ENCODE assay signal across 10 cellular contexts in genomic region chr12:22709292-22709691, GRCh38.
DNase-seq lines count a peak whose midpoint lies in the region; ATAC-seq and TF ChIP-seq lines count a peak whose summit lies in the region.
"Had no signal": no experiment of that assay in that cellular context is flagged by ENCODE, and none has a peak within 500 bp of the region (broad histone marks: within the 10 kb centered on the region; RNA-seq: fewer than 3 reads in every experiment).

No MANE protein-coding gene starts in this region.

- in situ Hi-C loops in Panc1 (cut with HindIII; ENCODE audit: low pct_unique_long_range_greater_than_20kb, low sequenced_read_pairs), result no loop called here

- intact Hi-C loops in A673 (cut with micrococcal nuclease; ENCODE audit: unreplicated experiment), result no loop called here
- intact Hi-C loops in Panc1 (cut with micrococcal nuclease; ENCODE audit: unreplicated experiment), result no loop called here

- no peaks in the 10 kb centered on the region for H3K27me3 ChIP-seq in A673 (replicated peaks; ENCODE audit: insufficient read depth, low read depth, low read length, poor library complexity)
- no peaks in the 10 kb centered on the region for H3K27me3 ChIP-seq in Panc1 (ENCODE audit: control insufficient read depth, insufficient read depth, low read length)

- BruUV-seq in A673 (replicated peaks; lab: Mats Ljungman, UMichigan) (no TSS peak), Panc1 (replicated peaks; lab: Mats Ljungman, UMichigan) (no TSS peak)

- peaks cover 19% of the 10 kb centered on the region for H3K27me3 Mint-ChIP-seq in activated T-cell treated with anti-CD3 and anti-CD28 coated beads, Interleukin-2, amount 50 U/mL, for 72 hours (ENCODE audit: low read depth)
- H3K27me3 Mint-ChIP-seq: dendritic cell treated with granulocyte-macrophage colony-stimulating factor and Interleukin-4, amounts not matched to agents 40 ng/mL and 50 ng/mL, for 4 days; stimulated activated naive CD8-positive, alpha-beta T cell treated with anti-CD3 and anti-CD28 coated beads, Interleukin-15, Interleukin-2, amounts not matched to agents 100 ng/mL and 50 ng/mL, for 24 hours had no signal

- H3K9me3 ChIP-seq in A673 (ENCODE audit: low read depth, low read length, poor library complexity, severe bottlenecking), result no peaks in the 10 kb centered on the region
- no peaks in the 10 kb centered on the region for H3K9me3 ChIP-seq in Panc1 (ENCODE audit: control insufficient read depth, insufficient read depth, low read depth, low read length)

- POLR2A ChIA-PET in A673 (lab: Charles Lee; ENCODE audit: low non-redundant PET), result no interaction called here
- POLR2A ChIA-PET in Panc1 (lab: Charles Lee), result no interaction called here

- peak; percentile 32 for DNase-seq in A673 (ENCODE audit: low spot score)
- DNase-seq in HS-27A (ENCODE audit: low read depth), result peak; percentile 17
- no peak for DNase-seq in Panc1 (ENCODE audit: low read depth, low spot score)
- DNase-seq in iPS-NIHi7 (ENCODE audit: extremely low spot score), result peak; percentile 63
- no peak for DNase-seq in putamen (ENCODE audit: low spot score)
- DNase-seq in activated T-cell treated with anti-CD3 and anti-CD28 coated beads, Interleukin-2, amount 50 U/mL, for 72 hours, result no peak
- no peak for DNase-seq in NK-92 treated with Interleukin-12 subunit alpha and Interleukin-12 subunit beta, amount 100 ng/mL, for 24 hours (lab: John Stamatoyannopoulos, UW)

- no peak overlapping the region for H3K4me3 Mint-ChIP-seq in activated T-cell treated with anti-CD3 and anti-CD28 coated beads, Interleukin-2, amount 50 U/mL, for 72 hours
- H3K4me3 Mint-ChIP-seq: dendritic cell treated with granulocyte-macrophage colony-stimulating factor and Interleukin-4, amounts not matched to agents 40 ng/mL and 50 ng/mL, for 4 days; stimulated activated naive CD8-positive, alpha-beta T cell treated with anti-CD3 and anti-CD28 coated beads, Interleukin-15, Interleukin-2, amounts not matched to agents 100 ng/mL and 50 ng/mL, for 24 hours had no signal

- TF ChIP-seq CTCF in A673 (conservative IDR thresholded peaks at IDR 0.05; ENCODE audit: low read depth, low read length) (peak; percentile 50), Panc1 (IDR thresholded peaks at IDR 0.05) (peak; percentile 35; the same call in 1 of the 2 replicates)

- no peaks in the 10 kb centered on the region for H3K4me1 ChIP-seq in A673 (ENCODE audit: insufficient read depth, low read length, poor library complexity, severe bottlenecking)
- no peaks in the 10 kb centered on the region for H3K4me1 ChIP-seq in Panc1 (ENCODE audit: control insufficient read depth, insufficient read depth, low read length)

- ATAC-seq in GM18519 (IDR thresholded peaks at IDR 0.05; ENCODE audit: low FRiP score, unreplicated experiment), result peak; percentile 86
- no peak for ATAC-seq in Panc1
- no peak for ATAC-seq in activated T-cell treated with anti-CD3 and anti-CD28 coated beads, Interleukin-2, amount 50 U/mL, for 72 hours (replicated peaks in 1 of 2)

- H3K27ac ChIP-seq in A673 (ENCODE audit: low read depth, low read length, poor library complexity, severe bottlenecking) (no peak overlapping the region), Panc1 (ENCODE audit: low read length) (no peak overlapping the region)

- H3K36me3 ChIP-seq in A673 (ENCODE audit: insufficient read depth, low read length, poor library complexity, severe bottlenecking), result no peaks in the 10 kb centered on the region
- H3K36me3 ChIP-seq in Panc1 (ENCODE audit: control insufficient read depth, insufficient read depth, low read length), result no peaks in the 10 kb centered on the region

- H3K36me3 Mint-ChIP-seq in activated T-cell treated with anti-CD3 and anti-CD28 coated beads, Interleukin-2, amount 50 U/mL, for 72 hours (ENCODE audit: insufficient read depth in 2 of 2), result no peaks in the 10 kb centered on the region

- no peaks in the 10 kb centered on the region for H3K4me1 Mint-ChIP-seq in activated T-cell treated with anti-CD3 and anti-CD28 coated beads, Interleukin-2, amount 50 U/mL, for 72 hours (ENCODE audit: low read depth)

- H3K4me3 ChIP-seq in A673 (ENCODE audit: low read depth, low read length, poor library complexity, severe bottlenecking), result no peak overlapping the region
- H3K4me3 ChIP-seq in Panc1 (ENCODE audit: low read depth in 2 of 2, low read length in 2 of 2), result no peak overlapping the region

- no peaks in the 10 kb centered on the region for H3K9me3 Mint-ChIP-seq in activated T-cell treated with anti-CD3 and anti-CD28 coated beads, Interleukin-2, amount 50 U/mL, for 72 hours
- H3K9me3 Mint-ChIP-seq: dendritic cell treated with granulocyte-macrophage colony-stimulating factor and Interleukin-4, amounts not matched to agents 40 ng/mL and 50 ng/mL, for 4 days; stimulated activated naive CD8-positive, alpha-beta T cell treated with anti-CD3 and anti-CD28 coated beads, Interleukin-15, Interleukin-2, amounts not matched to agents 100 ng/mL and 50 ng/mL, for 24 hours had no signal

- CTCF ChIA-PET in A673 (lab: Charles Lee), result no interaction called here
- CTCF ChIA-PET in Panc1 (lab: Charles Lee), result no interaction called here

- no peak overlapping the region for H3K27ac Mint-ChIP-seq in activated T-cell treated with anti-CD3 and anti-CD28 coated beads, Interleukin-2, amount 50 U/mL, for 72 hours
- H3K27ac Mint-ChIP-seq: dendritic cell treated with granulocyte-macrophage colony-stimulating factor and Interleukin-4, amounts not matched to agents 40 ng/mL and 50 ng/mL, for 4 days; stimulated activated naive CD8-positive, alpha-beta T cell treated with anti-CD3 and anti-CD28 coated beads, Interleukin-15, Interleukin-2, amounts not matched to agents 100 ng/mL and 50 ng/mL, for 24 hours had no signal

Comparison
In these comparisons a context has a peak if more than half of its experiments do, and no peak if none do; other contexts are left out.
1. DNase-seq: peak in A673 (single experiment), HS-27A (single experiment) and iPS-NIHi7 (single experiment); none in Panc1 (single experiment), putamen (single experiment), activated T-cell treated with anti-CD3 and anti-CD28 coated beads, Interleukin-2, amount 50 U/mL, for 72 hours (0 of 2) and NK-92 treated with Interleukin-12 subunit alpha and Interleukin-12 subunit beta, amount 100 ng/mL, for 24 hours (single experiment).